In the genomic region with DNA sequence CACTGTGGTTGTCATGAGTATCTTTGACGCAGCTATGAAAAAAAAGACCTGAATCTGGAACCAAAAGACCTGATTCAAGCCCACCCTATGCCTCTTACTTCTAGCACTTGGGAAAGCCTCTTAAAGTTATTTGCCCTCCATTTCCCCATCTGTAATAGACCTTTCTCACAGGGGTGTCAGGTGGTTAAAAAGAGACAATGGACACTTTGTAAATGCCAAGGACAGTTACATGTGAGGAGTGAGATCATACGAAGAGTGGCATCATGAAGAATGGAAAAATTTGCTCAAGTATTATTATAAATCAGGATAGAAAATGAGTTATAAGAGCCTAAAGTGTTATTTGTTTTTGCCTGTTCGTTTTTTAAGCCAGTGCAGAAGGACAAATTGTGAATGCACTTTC, we compare ENCODE assay signal across 28 cellular contexts. TPM values are rescaled to one million over a fixed set of nuclear protein-coding genes. Genes with fewer than 3 reads are reported as not detected.
"Had no signal": no experiment of that assay in that cellular context is flagged by ENCODE, and none has a peak within 500 bp of the region (broad histone marks: within the 10 kb centered on the region; RNA-seq: fewer than 3 reads in every experiment).

No MANE protein-coding gene starts in this region.

- H3K4me1 ChIP-seq: gastrocnemius medialis, lower lobe of right lung had no signal

- H3K4me3 ChIP-seq: coronary artery, dorsolateral prefrontal cortex, esophagus squamous epithelium, gastrocnemius medialis, heart right ventricle, left lung, lower lobe of right lung, mucosa of descending colon had no signal

- H3K27me3 ChIP-seq: dorsolateral prefrontal cortex, esophagus squamous epithelium, gastrocnemius medialis, heart right ventricle, left lung had no signal

- H3K9me3 ChIP-seq: esophagus squamous epithelium, gastrocnemius medialis, heart right ventricle, left lung, lower lobe of right lung, mucosa of descending colon had no signal

- H3K36me3 ChIP-seq: esophagus squamous epithelium, gastrocnemius medialis, heart right ventricle, left lung, lower lobe of right lung had no signal

- DNase-seq: dermis blood vessel endothelial cell; dorsolateral prefrontal cortex; effector CD4-positive, alpha-beta T cell; effector memory CD4-positive, alpha-beta T cell; esophagus squamous epithelium; foreskin fibroblast; foreskin melanocyte; gastrocnemius medialis; glutamatergic neuron; head of caudate nucleus; heart right ventricle; hippocampal formation; left cardiac atrium; left lung; left ventricle myocardium superior; lower lobe of right lung; mesenchymal stem cell; mucosa of descending colon had no signal

- H3K27ac ChIP-seq: coronary artery, dorsolateral prefrontal cortex, esophagus squamous epithelium, gastrocnemius medialis, heart right ventricle, left lung, lower lobe of right lung had no signal

RNA-seq across cellular contexts. Expression of gene ACTL7B, which starts 46.5 kb away (rescaled TPM):
- total RNA-seq: dermis blood vessel endothelial cell, endothelial cell of umbilical vein, epithelial cell of proximal tubule, esophagus squamous epithelium, gastrocnemius medialis, glomerular endothelial cell, heart right ventricle, kidney epithelial cell, left cardiac atrium, left lung, left ventricle myocardium superior, lower leg skin, lower lobe of right lung, lung microvascular endothelial cell, mesenteric fat pad, mesothelial cell of epicardium, mucosa of descending colon, myocyte had no signal

RNA-seq across cellular contexts. Expression of gene ACTL7A, which starts 52.8 kb away (rescaled TPM):
- total RNA-seq: dermis blood vessel endothelial cell, dorsolateral prefrontal cortex, endothelial cell of umbilical vein, epithelial cell of proximal tubule, esophagus squamous epithelium, gastrocnemius medialis, glomerular endothelial cell, heart right ventricle, kidney epithelial cell, left cardiac atrium, left lung, left ventricle myocardium superior, lower leg skin, lower lobe of right lung, lung microvascular endothelial cell, mesenteric fat pad, mesothelial cell of epicardium, mucosa of descending colon, myocyte had no signal
